Comparison of ENCODE assay signal across 13 cellular contexts in the genomic region with DNA sequence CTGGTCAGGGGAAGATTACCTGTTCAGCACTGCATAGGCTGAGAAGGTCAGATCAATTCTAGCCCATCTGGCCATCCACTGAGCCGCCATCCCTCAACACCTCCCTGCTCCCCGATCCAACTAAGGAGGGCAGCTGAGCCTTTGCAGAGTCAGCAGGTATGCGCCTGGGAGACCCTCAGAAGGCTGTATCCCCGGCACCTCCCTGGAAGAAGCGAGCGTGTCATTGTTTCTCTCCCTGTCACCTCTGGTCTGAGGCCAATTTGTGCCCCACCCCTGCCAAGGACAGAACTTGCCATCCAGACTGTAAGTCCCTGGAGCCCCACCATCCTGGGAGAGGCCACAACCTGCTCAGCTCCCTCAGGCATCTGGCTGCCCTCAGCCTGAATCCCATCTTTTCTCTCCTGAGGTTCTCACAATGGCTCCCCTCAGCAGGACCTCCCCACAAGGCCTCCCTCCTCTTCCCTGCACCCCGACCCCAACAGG. TPM values are rescaled to one million over a fixed set of nuclear protein-coding genes. Genes with fewer than 3 reads are reported as not detected.
DNase-seq lines count a peak whose midpoint lies in the region; ATAC-seq and TF ChIP-seq lines count a peak whose summit lies in the region.
"Had no signal": no experiment of that assay in that cellular context is flagged by ENCODE, and none has a peak within 500 bp of the region (broad histone marks: within the 10 kb centered on the region; RNA-seq: fewer than 3 reads in every experiment).

No MANE protein-coding gene starts in this region.

- H3K36me3 ChIP-seq in adrenal gland (replicated peaks in 1 of 2) (peaks cover 0 to 12% of the 10 kb centered on the region in 2 donors), skeletal muscle tissue (ENCODE audit: control insufficient read depth in 3 of 3, insufficient read depth in 3 of 3, low read length in 3 of 3) (peaks cover 12 to 16% (median 12%) of the 10 kb centered on the region in 3 donors), prostate gland (no peaks in the 10 kb centered on the region)

- TF ChIP-seq CTCF in adrenal gland (IDR thresholded peaks at IDR 0.05): no peak
- TF ChIP-seq CTCF in prostate gland (IDR thresholded peaks at IDR 0.05): no peak
- no peak for TF ChIP-seq CTCF in GM13977 (IDR thresholded peaks at IDR 0.05; ENCODE audit: extremely low read depth, insufficient read depth, missing control alignments)

- H3K4me1 ChIP-seq in adrenal gland (replicated peaks in 1 of 2) (peaks cover 41 to 61% of the 10 kb centered on the region in 2 donors), right cardiac atrium (ENCODE audit: control insufficient read depth, insufficient read depth, low read length) (peaks cover 11% of the 10 kb centered on the region), skeletal muscle tissue (ENCODE audit: control insufficient read depth in 3 of 3, insufficient read depth in 3 of 3, low read length in 3 of 3) (peaks cover 54 to 56% (median 55%) of the 10 kb centered on the region in 3 donors), prostate gland (replicated peaks) (no peaks in the 10 kb centered on the region)

- WGBS in adrenal gland, 4 donors: 69 to 75% (median 74%) methylated on average over 7 of the region's 7 CpGs
- WGBS in right cardiac atrium: 82% methylated on average over 7 of the region's 7 CpGs
- 91% methylated on average over 7 of the region's 7 CpGs for WGBS in prostate gland

- H3K9me3 ChIP-seq in adrenal gland (replicated peaks in 1 of 3) (no peaks in the 10 kb centered on the region), right cardiac atrium (ENCODE audit: control insufficient read depth, low read length) (no peaks in the 10 kb centered on the region), skeletal muscle tissue (ENCODE audit: control insufficient read depth in 3 of 3, low read length in 3 of 3) (no peaks in the 10 kb centered on the region), prostate gland (no peaks in the 10 kb centered on the region)
- H3K9me3 ChIP-seq: neutrophil had no signal

- intact Hi-C loops in adrenal gland (cut with DNase I): loop anchor here in 1 of 2 donors (2.0 kb wide), 1 partner anchor 25 kb away; a partner anchor contains a TSS
- intact Hi-C loops in right cardiac atrium (cut with DNase I): loop anchor here in 1 of 4 donors (10.0 kb wide), 1 partner anchor 121 kb away; a partner anchor contains a TSS
- intact Hi-C loops in prostate gland (cut with DNase I): loop anchor here (10.0 kb wide), 2 partner anchors 161 to 231 kb away; a partner anchor contains a TSS

- peak overlapping the region; percentile 42 to 97 (median 53) for H3K9ac ChIP-seq in skeletal muscle tissue (ENCODE audit: low read depth in 1 of 3, low read length in 3 of 3)

- H3K27me3 ChIP-seq in adrenal gland: no peaks in the 10 kb centered on the region
- H3K27me3 ChIP-seq in right cardiac atrium (ENCODE audit: control insufficient read depth, insufficient read depth): no peaks in the 10 kb centered on the region
- no peaks in the 10 kb centered on the region for H3K27me3 ChIP-seq in skeletal muscle tissue (ENCODE audit: control insufficient read depth in 3 of 3, insufficient read depth in 3 of 3, low read length in 3 of 3)
- no peaks in the 10 kb centered on the region for H3K27me3 ChIP-seq in prostate gland (replicated peaks; ENCODE audit: insufficient read depth)
- H3K27me3 ChIP-seq: neutrophil had no signal

- no peak overlapping the region for H3K4me3 ChIP-seq in adrenal gland
- no peak overlapping the region for H3K4me3 ChIP-seq in right cardiac atrium (ENCODE audit: low read length)
- peak overlapping the region in 1 of 3 donors; percentile 52 for H3K4me3 ChIP-seq in skeletal muscle tissue (ENCODE audit: low read length in 3 of 3)
- no peak overlapping the region for H3K4me3 ChIP-seq in prostate gland

- peak; percentile 4 for DNase-seq in GM03348 (ENCODE audit: low spot score)
- DNase-seq in adrenal gland: peak in 2 of 7 donors; percentile 31 to 59
- DNase-seq in right cardiac atrium: peak in 1 of 3 donors; percentile 54
- DNase-seq in prostate gland (ENCODE audit: low spot score): no peak
- DNase-seq in D341Med (ENCODE audit: low spot score): no peak
- no peak for DNase-seq in GM13977 (ENCODE audit: low spot score)
- no peak for DNase-seq in middle frontal gyrus (ENCODE audit: extremely low spot score, low spot score)
- DNase-seq: activated CD4-positive, alpha-beta T cell treated with anti-CD3 and anti-CD28 coated beads, Interleukin-2, amount 50 U/mL, for 48 hours; activated gamma-delta T cell; cerebellar nuclear complex; NCI-H2107 had no signal

- TF ChIP-seq POLR2A in adrenal gland (IDR thresholded peaks at IDR 0.05) (no peak), prostate gland (IDR thresholded peaks at IDR 0.05) (no peak)

- in situ Hi-C loops in GM13977 (cut with MboI; ENCODE audit: low pct_unique_long_range_greater_than_20kb, low sequenced_read_pairs, unreplicated experiment): no loop called here

- H3K27ac ChIP-seq in adrenal gland (peak overlapping the region in 4 of 5 donors; percentile 54 to 82 (median 74)), right cardiac atrium (ENCODE audit: low read length) (peak overlapping the region; percentile 32), skeletal muscle tissue (ENCODE audit: low read depth, low read length) (peak overlapping the region; percentile 56), prostate gland (no peak overlapping the region)

- no peak for ATAC-seq in right cardiac atrium

RNA-seq across cellular contexts. Expression of a gene that starts 2.6 kb away (rescaled TPM):
- 100 to 1,000 TPM; 129 to 198 (median 158) TPM for total RNA-seq in adrenal gland
- polyA plus RNA-seq in adrenal gland: 100 to 1,000 TPM; 118 to 299 (median 262) TPM
- total RNA-seq in right cardiac atrium: 100 to 1,000 TPM; 209 to 219 (median 212) TPM
- polyA plus RNA-seq in right cardiac atrium: 329 TPM
- total RNA-seq in skeletal muscle tissue: 44.4 TPM
- total RNA-seq in prostate gland: 100 to 1,000 TPM; 105 to 125 TPM

RNA-seq across cellular contexts. Expression of a gene that starts 25.2 kb away (rescaled TPM):
- total RNA-seq in adrenal gland (100 to 1,000 TPM; 138 to 262 (median 197) TPM), right cardiac atrium (100 to 1,000 TPM; 164 to 215 (median 180) TPM), skeletal muscle tissue (108 TPM), prostate gland (100 to 1,000 TPM; 172 to 203 TPM)
- polyA plus RNA-seq in adrenal gland (100 to 1,000 TPM; 112 to 492 (median 244) TPM), right cardiac atrium (349 TPM)

RNA-seq across cellular contexts. Expression of a gene that starts 25.4 kb away (rescaled TPM):
- total RNA-seq in adrenal gland (10 to 100 TPM in 4 of 8 donors, 1 to 10 TPM in 4; 6.2 to 53.3 (median 13.8) TPM), right cardiac atrium (10 to 100 TPM; 16.6 to 23.3 (median 17.9) TPM), skeletal muscle tissue (9.9 TPM), prostate gland (10 to 100 TPM; 10.8 to 11.6 TPM)
- polyA plus RNA-seq in adrenal gland (10 to 100 TPM; 49.5 to 62.1 (median 57.0) TPM), right cardiac atrium (28.8 TPM)

RNA-seq across cellular contexts. Expression of a gene that starts 34.4 kb away (rescaled TPM):
- total RNA-seq in adrenal gland: 10 to 100 TPM; 29.0 to 61.6 (median 40.6) TPM
- 10 to 100 TPM; 21.2 to 68.2 (median 24.3) TPM for polyA plus RNA-seq in adrenal gland
- 10 to 100 TPM; 17.6 to 25.2 (median 18.8) TPM for total RNA-seq in right cardiac atrium
- polyA plus RNA-seq in right cardiac atrium: 9.7 TPM
- 24.0 TPM for total RNA-seq in skeletal muscle tissue
- 10 to 100 TPM; 36.8 to 43.5 TPM for total RNA-seq in prostate gland

RNA-seq across cellular contexts. Expression of a gene that starts 48.5 kb away (rescaled TPM):
- total RNA-seq in adrenal gland: 1 to 10 TPM; 1.6 to 8.8 (median 2.8) TPM
- polyA plus RNA-seq in adrenal gland: 1 to 10 TPM; 1.9 to 6.1 (median 3.5) TPM
- 1 to 10 TPM; 5.1 to 9.7 (median 8.5) TPM for total RNA-seq in right cardiac atrium
- polyA plus RNA-seq in right cardiac atrium: 5.6 TPM
- total RNA-seq in skeletal muscle tissue: 9.4 TPM
- total RNA-seq in prostate gland: 1 to 10 TPM; 2.4 to 8.2 TPM

Comparison
In these comparisons a context has a peak if more than half of its experiments do, and no peak if none do; other contexts are left out.
1. H3K27ac ChIP-seq: peak in adrenal gland (4 of 5), right cardiac atrium (single experiment) and skeletal muscle tissue (single experiment); none in prostate gland (0 of 2).